In the genomic region with DNA sequence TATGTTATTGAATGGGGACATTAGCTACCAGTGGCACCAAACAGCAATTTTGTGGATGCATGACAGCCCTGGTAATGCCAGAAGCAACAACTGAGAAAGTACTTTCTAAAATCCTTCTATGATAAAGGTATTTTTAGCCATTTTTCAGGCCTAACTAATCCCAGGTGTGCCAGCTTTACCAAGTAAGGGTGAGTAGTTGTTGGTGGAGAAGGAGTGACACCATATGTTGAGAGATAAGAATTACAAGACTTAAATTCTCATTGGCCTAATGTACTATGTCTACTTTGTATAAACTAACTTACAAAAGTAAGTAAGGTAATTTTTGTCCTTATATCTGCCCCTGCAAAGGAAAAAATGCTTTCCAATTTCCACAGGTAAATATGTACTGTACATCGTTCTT, we compare ENCODE assay signal across 10 cellular contexts. TPM values are rescaled to one million over a fixed set of nuclear protein-coding genes. Genes with fewer than 3 reads are reported as not detected.
A peak's percentile ranks its signal among the peaks of the same experiment; 100 is the strongest.
DNase-seq lines count a peak whose midpoint lies in the region; ATAC-seq and TF ChIP-seq lines count a peak whose summit lies in the region.
"Had no signal": no experiment of that assay in that cellular context is flagged by ENCODE, and none has a peak within 500 bp of the region (broad histone marks: within the 10 kb centered on the region; RNA-seq: fewer than 3 reads in every experiment).

No MANE protein-coding gene starts in this region.

- H4K20me1 ChIP-seq in Loucy (ENCODE audit: insufficient read depth, low read length, poor library complexity, severe bottlenecking), result no peaks in the 10 kb centered on the region
- no peaks in the 10 kb centered on the region for H4K20me1 ChIP-seq in osteoblast (ENCODE audit: insufficient read depth, low read length)

- H3K4me1 Mint-ChIP-seq in CD8-positive, alpha-beta T cell (ENCODE audit: low read depth), result peaks cover 13% of the 10 kb centered on the region

- intact Hi-C loops in CD8-positive, alpha-beta T cell (cut with DNase I, micrococcal nuclease), result loop anchor here (2.0 to 10.0 kb wide), 5 partner anchors 404 to 914 kb away; a partner anchor contains a TSS

- POLR2A ChIA-PET in CD8-positive, alpha-beta T cell (lab: Charles Lee), result interaction anchor here (0.7 to 1.0 kb wide), 2 partner anchors 17 to 43 kb away, joined by 3 read pairs; no protein-coding TSS in a partner anchor

- H3K27ac Mint-ChIP-seq in CD8-positive, alpha-beta T cell, result no peak overlapping the region
- H3K27ac Mint-ChIP-seq: naive thymus-derived CD8-positive, alpha-beta T cell had no signal

- H3K27me3 ChIP-seq in CD8-positive, alpha-beta T cell (ENCODE audit: insufficient read depth, low read length), result no peaks in the 10 kb centered on the region
- peaks cover 6% of the 10 kb centered on the region for H3K27me3 ChIP-seq in Loucy (ENCODE audit: insufficient read depth, low read length, poor library complexity, severe bottlenecking)
- H3K27me3 ChIP-seq in brain microvascular endothelial cell (replicated peaks), result no peaks in the 10 kb centered on the region
- H3K27me3 ChIP-seq in osteoblast (ENCODE audit: insufficient read depth, low read length), result no peaks in the 10 kb centered on the region

- H3K36me3 Mint-ChIP-seq in CD8-positive, alpha-beta T cell, result peaks cover 6% of the 10 kb centered on the region

- TF ChIP-seq CTCF in CD8-positive, alpha-beta T cell (IDR thresholded peaks at IDR 0.05), result peak; percentile 18
- TF ChIP-seq CTCF in Loucy (conservative IDR thresholded peaks at IDR 0.05; ENCODE audit: low read length) (peak; percentile 71), brain microvascular endothelial cell (IDR thresholded peaks at IDR 0.05; ENCODE audit: low read depth, low read length, missing control alignments) (peak; percentile 44), osteoblast (IDR thresholded peaks at IDR 0.05; ENCODE audit: extremely low read depth, low read depth, low read length) (peak; percentile 64)

- peaks cover 2% of the 10 kb centered on the region for H3K27me3 Mint-ChIP-seq in CD8-positive, alpha-beta T cell (ENCODE audit: low read depth)

- H3K4me1 ChIP-seq in CD8-positive, alpha-beta T cell (ENCODE audit: insufficient read depth, low read length), result peaks cover 7% of the 10 kb centered on the region
- H3K4me1 ChIP-seq in Loucy (ENCODE audit: insufficient read depth, low read length, poor library complexity, severe bottlenecking), result peaks cover 7% of the 10 kb centered on the region
- peaks cover 7% of the 10 kb centered on the region for H3K4me1 ChIP-seq in osteoblast (ENCODE audit: insufficient read depth, low read length)

- H3K9me3 Mint-ChIP-seq in CD8-positive, alpha-beta T cell, result no peaks in the 10 kb centered on the region

- no peaks in the 10 kb centered on the region for H3K36me3 ChIP-seq in CD8-positive, alpha-beta T cell (ENCODE audit: insufficient read depth, low read length)
- no peaks in the 10 kb centered on the region for H3K36me3 ChIP-seq in Loucy (ENCODE audit: insufficient read depth, low read length)
- no peaks in the 10 kb centered on the region for H3K36me3 ChIP-seq in brain microvascular endothelial cell (replicated peaks)
- no peaks in the 10 kb centered on the region for H3K36me3 ChIP-seq in osteoblast (ENCODE audit: insufficient read depth, low read length)

- no peaks in the 10 kb centered on the region for H3K9me2 ChIP-seq in Loucy (replicated peaks; ENCODE audit: low read depth, low read length)

- H3K4me2 ChIP-seq in Loucy (ENCODE audit: low read depth, low read length, poor library complexity, severe bottlenecking) (no peak overlapping the region), osteoblast (ENCODE audit: insufficient read depth, low read length) (no peak overlapping the region)

- no peak for ATAC-seq in CD8-positive, alpha-beta T cell
- ATAC-seq in GM18867 (IDR thresholded peaks at IDR 0.05; ENCODE audit: unreplicated experiment), result peak; percentile 21
- ATAC-seq: naive thymus-derived CD8-positive, alpha-beta T cell had no signal

- CTCF ChIA-PET in CD8-positive, alpha-beta T cell (lab: Charles Lee), result interaction anchor here (0.7 to 1.7 kb wide), 4 partner anchors 9 to 797 kb away, joined by 3 to 7 read pairs (median 6); no protein-coding TSS in a partner anchor

- no peaks in the 10 kb centered on the region for H3K9me3 ChIP-seq in CD8-positive, alpha-beta T cell (ENCODE audit: low read length)
- H3K9me3 ChIP-seq in Loucy (ENCODE audit: insufficient read depth, low read depth, low read length) (no peaks in the 10 kb centered on the region), osteoblast (ENCODE audit: low read depth, low read length) (no peaks in the 10 kb centered on the region)

- H3K79me2 ChIP-seq in Loucy (ENCODE audit: insufficient read depth, low read length) (peaks cover 5% of the 10 kb centered on the region), osteoblast (ENCODE audit: insufficient read depth, low read length) (peaks cover 4% of the 10 kb centered on the region)

- no peak for DNase-seq in CD8-positive, alpha-beta T cell
- DNase-seq in brain microvascular endothelial cell, result no peak
- peak; percentile 72 for DNase-seq in osteoblast (ENCODE audit: insufficient read length, low spot score, missing footprints)
- DNase-seq in Ammon's horn (ENCODE audit: low spot score), result no peak
- DNase-seq in stimulated activated CD4-positive, alpha-beta T cell treated with anti-CD3 and anti-CD28 coated beads, Interleukin-2, amount 100 ng/mL, for 24 hours, result no peak
- no peak for DNase-seq in C1 segment of cervical spinal cord (lab: John Stamatoyannopoulos, UW)

- in situ Hi-C loops in brain microvascular endothelial cell (cut with HindIII; ENCODE audit: low pct_ligation_motif_present, low sequenced_read_pairs), result no loop called here

- H2AFZ ChIP-seq in Loucy (ENCODE audit: low read length) (no peak overlapping the region), osteoblast (ENCODE audit: low read length) (no peak overlapping the region)

- H3K9ac ChIP-seq in Loucy (ENCODE audit: low read depth, low read length, poor library complexity, severe bottlenecking), result no peak overlapping the region

- no peak overlapping the region for H3K27ac ChIP-seq in CD8-positive, alpha-beta T cell (ENCODE audit: low read depth, low read length)
- H3K27ac ChIP-seq in brain microvascular endothelial cell (no peak overlapping the region), osteoblast (ENCODE audit: low read depth, low read length) (no peak overlapping the region)
- H3K27ac ChIP-seq: SK-N-MC had no signal

- no peaks in the 10 kb centered on the region for H3F3A ChIP-seq in Loucy (ENCODE audit: low read depth)

- H3K4me3 Mint-ChIP-seq in CD8-positive, alpha-beta T cell, result no peak overlapping the region
- H3K4me3 Mint-ChIP-seq: naive thymus-derived CD8-positive, alpha-beta T cell had no signal

- no peak overlapping the region for H3K4me3 ChIP-seq in CD8-positive, alpha-beta T cell (ENCODE audit: low read depth, low read length)
- H3K4me3 ChIP-seq in Loucy (ENCODE audit: low read length, poor library complexity, severe bottlenecking), result no peak overlapping the region
- H3K4me3 ChIP-seq in brain microvascular endothelial cell (ENCODE audit: low read depth, low read length), result no peak overlapping the region
- H3K4me3 ChIP-seq in osteoblast (ENCODE audit: insufficient read depth, low read length), result no peak overlapping the region
- H3K4me3 ChIP-seq: SK-N-MC had no signal

RNA-seq across cellular contexts. Expression of a gene that starts 4.1 kb away (rescaled TPM):
- total RNA-seq in CD8-positive, alpha-beta T cell, result 10 to 100 TPM; 22.4 to 23.2 TPM
- total RNA-seq in osteoblast, result 8.0 and 13.3 TPM in 2 replicates

RNA-seq across cellular contexts. Expression of a gene that starts 20.9 kb away (rescaled TPM):
- total RNA-seq in CD8-positive, alpha-beta T cell, result 1 to 10 TPM; 1.0 to 2.1 TPM
- total RNA-seq in osteoblast, result 1.1 and 1.8 TPM in 2 replicates

RNA-seq across cellular contexts. Expression of a gene that starts 21.5 kb away (rescaled TPM):
- not detected for total RNA-seq in CD8-positive, alpha-beta T cell
- total RNA-seq in osteoblast, result 0.36 and 0.59 TPM in 2 replicates

Comparison
In these comparisons a context has a peak if more than half of its experiments do, and no peak if none do; other contexts are left out.
1. CTCF ChIP-seq: peak in every context shown above with its lines; median percentile 71 in Loucy; 64 in osteoblast; 44 in brain microvascular endothelial cell; 18 in CD8-positive, alpha-beta T cell.